Comparison of ENCODE assay signal across 8 cellular contexts in genomic region chr12:40106655-40107054, GRCh38. TPM values are rescaled to one million over a fixed set of nuclear protein-coding genes. Genes with fewer than 3 reads are reported as not detected.
DNase-seq lines count a peak whose midpoint lies in the region; ATAC-seq and TF ChIP-seq lines count a peak whose summit lies in the region.

No MANE protein-coding gene starts in this region.

- CTCF ChIA-PET in WTC11 (lab: Charles Lee), result interaction anchor here (0.6 to 5.4 kb wide), 7 partner anchors 11 to 586 kb away, joined by 3 to 48 read pairs (median 4); no protein-coding TSS in a partner anchor
- CTCF ChIA-PET in HEK293T (lab: Yijun Ruan, JAX), result interaction anchor here (0.8 to 1.5 kb wide), 5 partner anchors 11 to 492 kb away, joined by 3 to 4 read pairs (median 3); no protein-coding TSS in a partner anchor

- POLR2A ChIA-PET in WTC11 (lab: Charles Lee), result interaction anchor here (1.0 to 1.1 kb wide), 2 partner anchors 96 to 309 kb away, joined by 3 to 7 read pairs; no protein-coding TSS in a partner anchor
- POLR2A ChIA-PET in HEK293T (lab: Yijun Ruan, JAX), result interaction anchor here (1.3 kb wide), 1 partner anchor 95 kb away, joined by 5 read pairs; no protein-coding TSS in a partner anchor

- H3K27ac Mint-ChIP-seq in activated CD4-positive, alpha-beta T cell treated with anti-CD3 and anti-CD28 coated beads, Interleukin-2, amount 10 ng/mL, durations not matched to agents 24 days and 14 days, result peak overlapping the region; percentile 34
- H3K27ac Mint-ChIP-seq in WTC11 (peak overlapping the region; percentile 10; the same call in 1 of the 2 replicates), glutamatergic neuron (ENCODE audit: unreplicated experiment) (peak overlapping the region; percentile 64)

- intact Hi-C loops in activated CD4-positive, alpha-beta T cell treated with anti-CD3 and anti-CD28 coated beads, Interleukin-2, amount 10 ng/mL, durations not matched to agents 24 days and 14 days (cut with micrococcal nuclease), result loop anchor here (1.0 to 10.0 kb wide), 8 partner anchors 41 to 1202 kb away; partner anchors contain the start of genes CPNE8 and KIF21A

- H3K4me1 Mint-ChIP-seq in activated CD4-positive, alpha-beta T cell treated with anti-CD3 and anti-CD28 coated beads, Interleukin-2, amount 10 ng/mL, durations not matched to agents 24 days and 14 days, result peaks cover 31% of the 10 kb centered on the region
- H3K4me1 Mint-ChIP-seq in WTC11, result peaks cover 46% of the 10 kb centered on the region
- peaks cover 6% of the 10 kb centered on the region for H3K4me1 Mint-ChIP-seq in glutamatergic neuron (ENCODE audit: low read depth, unreplicated experiment)

- no peak for ATAC-seq in WTC11
- no peak for ATAC-seq in HG03108 (IDR thresholded peaks at IDR 0.05; ENCODE audit: unreplicated experiment)

- H3K4me3 Mint-ChIP-seq in activated CD4-positive, alpha-beta T cell treated with anti-CD3 and anti-CD28 coated beads, Interleukin-2, amount 10 ng/mL, durations not matched to agents 24 days and 14 days, result peak overlapping the region; percentile 51
- H3K4me3 Mint-ChIP-seq in WTC11 (peak overlapping the region; percentile 70), glutamatergic neuron (ENCODE audit: unreplicated experiment) (peak overlapping the region; percentile 85)

- peak; percentile 55 for DNase-seq in activated CD4-positive, alpha-beta T cell treated with anti-CD3 and anti-CD28 coated beads, Interleukin-2, amount 10 ng/mL, durations not matched to agents 24 days and 14 days
- DNase-seq in activated CD4-positive, alpha-beta T cell treated with anti-CD3 and anti-CD28 coated beads for 48 hours, result no peak
- DNase-seq in WTC11 (ENCODE audit: low spot score) (no peak), glutamatergic neuron (no peak), HEK293T (ENCODE audit: extremely low spot score) (no peak), foreskin melanocyte (no peak)

- peaks cover 34% of the 10 kb centered on the region for H3K27me3 Mint-ChIP-seq in activated CD4-positive, alpha-beta T cell treated with anti-CD3 and anti-CD28 coated beads, Interleukin-2, amount 10 ng/mL, durations not matched to agents 24 days and 14 days
- H3K27me3 Mint-ChIP-seq in WTC11 (ENCODE audit: low read depth) (peaks cover 11% of the 10 kb centered on the region), glutamatergic neuron (ENCODE audit: unreplicated experiment) (peaks cover 4% of the 10 kb centered on the region)

- no peaks in the 10 kb centered on the region for H3K9me3 Mint-ChIP-seq in activated CD4-positive, alpha-beta T cell treated with anti-CD3 and anti-CD28 coated beads, Interleukin-2, amount 10 ng/mL, durations not matched to agents 24 days and 14 days
- no peaks in the 10 kb centered on the region for H3K9me3 Mint-ChIP-seq in WTC11
- peaks cover 11% of the 10 kb centered on the region for H3K9me3 Mint-ChIP-seq in glutamatergic neuron (ENCODE audit: unreplicated experiment)

- H3K27ac ChIP-seq in temporal lobe (ENCODE audit: low read depth, low read length), result peak overlapping the region; percentile 6

- H3K36me3 Mint-ChIP-seq in activated CD4-positive, alpha-beta T cell treated with anti-CD3 and anti-CD28 coated beads, Interleukin-2, amount 10 ng/mL, durations not matched to agents 24 days and 14 days (ENCODE audit: low read depth), result no peaks in the 10 kb centered on the region
- no peaks in the 10 kb centered on the region for H3K36me3 Mint-ChIP-seq in WTC11
- no peaks in the 10 kb centered on the region for H3K36me3 Mint-ChIP-seq in glutamatergic neuron (ENCODE audit: unreplicated experiment)

- no peak for TF ChIP-seq CTCF in WTC11 (IDR thresholded peaks at IDR 0.05)
- no peak for TF ChIP-seq CTCF in glutamatergic neuron (IDR thresholded peaks at IDR 0.05; ENCODE audit: partially characterized antibody, unreplicated experiment)

TF ChIP-seq in WTC11, 78 proteins besides CTCF, POLR2A, EP300 and RAD21:
- TF ChIP-seq NR2C2 (CRISPR knock-in tag; IDR thresholded peaks at IDR 0.05) (no peak), NFATC4 (CRISPR knock-in tag; IDR thresholded peaks at IDR 0.05) (no peak), ZNF425 (CRISPR knock-in tag; conservative IDR thresholded peaks at IDR 0.05) (no peak), ZNF232 (CRISPR knock-in tag; IDR thresholded peaks at IDR 0.05) (no peak), ZNF671 (CRISPR knock-in tag; IDR thresholded peaks at IDR 0.05) (no peak), ELF4 (CRISPR knock-in tag; IDR thresholded peaks at IDR 0.05; ENCODE audit: low read depth) (no peak), ZNF423 (CRISPR knock-in tag; IDR thresholded peaks at IDR 0.05) (no peak)

TF ChIP-seq in HEK293T, 16 proteins besides CTCF, POLR2A, EP300 and RAD21:
- TF ChIP-seq L3MBTL2 (conservative IDR thresholded peaks at IDR 0.05) (no peak), NFRKB (IDR thresholded peaks at IDR 0.05) (no peak), FOXA1 (IDR thresholded peaks at IDR 0.05) (no peak), ZNF384 (IDR thresholded peaks at IDR 0.05) (no peak), CTBP1 (IDR thresholded peaks at IDR 0.05; ENCODE audit: borderline replicate concordance) (no peak), FOXK2 (IDR thresholded peaks at IDR 0.05) (no peak), ARNT (IDR thresholded peaks at IDR 0.05) (no peak)

RNA-seq across cellular contexts. Expression of gene SLC2A13, which starts 0.8 kb away (rescaled TPM):
- total RNA-seq in activated CD4-positive, alpha-beta T cell treated with anti-CD3 and anti-CD28 coated beads, Interleukin-2, amount 10 ng/mL, durations not matched to agents 24 days and 14 days, result 2.9 and 3.1 TPM in 2 replicates
- total RNA-seq in WTC11 (2021), result 12.5 to 15.3 TPM (median 13.1 TPM) in 3 replicates
- total RNA-seq in glutamatergic neuron (ENCODE audit: unreplicated experiment), result 5.2 TPM
- 75.0 TPM for total RNA-seq in temporal lobe

Comparison
In these comparisons a context has a peak if more than half of its experiments do, and no peak if none do; other contexts are left out.
1. H3K27ac Mint-ChIP-seq: peak in every context shown above with its lines; median percentile 64 in glutamatergic neuron; 34 in activated CD4-positive, alpha-beta T cell treated with anti-CD3 and anti-CD28 coated beads, Interleukin-2, amount 10 ng/mL, durations not matched to agents 24 days and 14 days; 10 in WTC11.